In genomic region chr10:95841711-95842498, GRCh38 we compare ENCODE assay signal across 8 cellular contexts.
A peak's percentile ranks its signal among the peaks of the same experiment; 100 is the strongest.
DNase-seq lines count a peak whose midpoint lies in the region; ATAC-seq and TF ChIP-seq lines count a peak whose summit lies in the region.

No MANE protein-coding gene starts in this region.

- ATAC-seq in psoas muscle: peak in 1 of 4 donors; percentile 68

- no peak overlapping the region for H3K4me3 ChIP-seq in HEK293 (ENCODE audit: low read depth, low read length)
- no peak overlapping the region for H3K4me3 ChIP-seq in psoas muscle

- H3K9me3 Mint-ChIP-seq in glutamatergic neuron (ENCODE audit: unreplicated experiment): no peaks in the 10 kb centered on the region

- H3K36me3 ChIP-seq in HEK293 (ENCODE audit: control insufficient read depth in 2 of 2, insufficient read depth in 1 of 2, low read length in 2 of 2): no peaks in the 10 kb centered on the region
- H3K36me3 ChIP-seq in psoas muscle (ENCODE audit: insufficient read depth in 1 of 2, low read depth in 1 of 2): no peaks in the 10 kb centered on the region

- peak; percentile 19 for DNase-seq in activated CD8-positive, alpha-beta memory T cell treated with anti-CD3 and anti-CD28 coated beads, Interleukin-2, amount 50 U/mL, for 4 hours
- DNase-seq in activated CD8-positive, alpha-beta memory T cell treated with anti-CD3 and anti-CD28 coated beads, Interleukin-2, amount 50 U/mL, for 48 hours: no peak
- DNase-seq in NCI-H69 (lab: John Stamatoyannopoulos, UW) (peak; percentile 54), glutamatergic neuron (no peak), psoas muscle (no peak), ureter (ENCODE audit: low spot score) (no peak)
- DNase-seq in activated gamma-delta T cell treated with anti-CD3 and anti-CD28 coated beads, Interleukin-2, amount 50 U/mL, for 16 hours (ENCODE audit: low read depth): peak; percentile 4

- WGBS in psoas muscle, 3 donors: 32 to 38% (median 34%) methylated on average over 7 of the region's 7 CpGs

- POLR2A ChIA-PET in HEK293 (lab: Yijun Ruan, JAX): interaction anchor here (1.5 kb wide), 1 partner anchor 148 kb away, joined by 7 read pairs; the partner anchor contains the start of gene TCTN3

- H3K4me1 ChIP-seq in HEK293 (ENCODE audit: control insufficient read depth, insufficient read depth, low read length) (no peaks in the 10 kb centered on the region), psoas muscle (no peaks in the 10 kb centered on the region)

- no peak overlapping the region for H3K27ac Mint-ChIP-seq in glutamatergic neuron (ENCODE audit: unreplicated experiment)

- TF ChIP-seq CTCF in HEK293 (tag by site-specific recombination; IDR thresholded peaks at IDR 0.05) (no peak), glutamatergic neuron (IDR thresholded peaks at IDR 0.05; ENCODE audit: partially characterized antibody, unreplicated experiment) (peak; percentile 81), psoas muscle (IDR thresholded peaks at IDR 0.05) (peak; percentile 53)

- H3K27me3 ChIP-seq in psoas muscle (ENCODE audit: insufficient read depth in 3 of 3, low read length in 2 of 3): peaks cover 0 to 1% (median 0%) of the 10 kb centered on the region in 3 donors

- H3K27ac ChIP-seq in HEK293 (ENCODE audit: extremely low read depth, low read depth, low read length) (no peak overlapping the region), psoas muscle (no peak overlapping the region)

- intact Hi-C loops in psoas muscle (cut with DNase I): loop anchor here (2.0 to 10.0 kb wide), 2 partner anchors 147 kb away; partner anchors contain the start of gene TCTN3 (in 1 of the 2)

- CTCF ChIA-PET in HEK293 (lab: Yijun Ruan, JAX): interaction anchor here (0.6 to 14.8 kb wide), 37 partner anchors 7 to 940 kb away, joined by 3 to 220 read pairs (median 4); partner anchors contain the start of gene TCTN3

- H3K27me3 Mint-ChIP-seq in glutamatergic neuron (ENCODE audit: unreplicated experiment): no peaks in the 10 kb centered on the region

- H3K4me3 Mint-ChIP-seq in glutamatergic neuron (ENCODE audit: unreplicated experiment): no peak overlapping the region

- H3K36me3 Mint-ChIP-seq in glutamatergic neuron (ENCODE audit: unreplicated experiment): no peaks in the 10 kb centered on the region

- H3K4me1 Mint-ChIP-seq in glutamatergic neuron (ENCODE audit: low read depth, unreplicated experiment): no peaks in the 10 kb centered on the region

- H3K9me3 ChIP-seq in HEK293 (ENCODE audit: control insufficient read depth, insufficient read depth, low read depth, low read length) (no peaks in the 10 kb centered on the region), psoas muscle (no peaks in the 10 kb centered on the region)

TF ChIP-seq in HEK293, 187 proteins besides CTCF, POLR2A, EP300 and RAD21:
- TF ChIP-seq ZNF654 (tag by site-specific recombination; IDR thresholded peaks at IDR 0.05; ENCODE audit: low read depth): peak; percentile 75
- TF ChIP-seq ZNF776 (tag by site-specific recombination; IDR thresholded peaks at IDR 0.05; ENCODE audit: borderline replicate concordance): no peak
- TF ChIP-seq ZNF26 (tag by site-specific recombination; IDR thresholded peaks at IDR 0.05): no peak
- TF ChIP-seq ZNF394 (tag by site-specific recombination; IDR thresholded peaks at IDR 0.05; ENCODE audit: borderline replicate concordance): no peak
- TF ChIP-seq ZNF529 (tag by site-specific recombination; IDR thresholded peaks at IDR 0.05; ENCODE audit: insufficient replicate concordance): no peak
- no peak for TF ChIP-seq ZNF37A (tag by site-specific recombination; IDR thresholded peaks at IDR 0.05)
- TF ChIP-seq MYNN (tag by site-specific recombination; IDR thresholded peaks at IDR 0.05; ENCODE audit: borderline replicate concordance): no peak
- no peak for TF ChIP-seq HIC1 (tag by site-specific recombination; IDR thresholded peaks at IDR 0.05)
- no peak for TF ChIP-seq BCL11B (tag by site-specific recombination; IDR thresholded peaks at IDR 0.05; ENCODE audit: low read depth)
- TF ChIP-seq SP3 (tag by site-specific recombination; IDR thresholded peaks at IDR 0.05): no peak
- TF ChIP-seq ZNF302 (tag by site-specific recombination; IDR thresholded peaks at IDR 0.05; ENCODE audit: low read depth): no peak
- TF ChIP-seq ZNF266 (tag by site-specific recombination; IDR thresholded peaks at IDR 0.05; ENCODE audit: low read depth): no peak
- no peak for TF ChIP-seq ZNF274 (IDR thresholded peaks at IDR 0.05; ENCODE audit: low read length)
- no peak for TF ChIP-seq ZNF274 (tag by site-specific recombination; IDR thresholded peaks at IDR 0.05; ENCODE audit: borderline replicate concordance)
- TF ChIP-seq YY1 (tag by site-specific recombination; IDR thresholded peaks at IDR 0.05): no peak
- 0 out of 2 replicates have a peak, but pooled peaks have one; percentile 35 for TF ChIP-seq ZNF660 (tag by site-specific recombination; IDR thresholded peaks at IDR 0.05)

Comparison
In these comparisons a context has a peak if more than half of its experiments do, and no peak if none do; other contexts are left out.
1. DNase-seq: peak in activated CD8-positive, alpha-beta memory T cell treated with anti-CD3 and anti-CD28 coated beads, Interleukin-2, amount 50 U/mL, for 4 hours (single experiment), NCI-H69 (single experiment) and activated gamma-delta T cell treated with anti-CD3 and anti-CD28 coated beads, Interleukin-2, amount 50 U/mL, for 16 hours (single experiment); none in activated CD8-positive, alpha-beta memory T cell treated with anti-CD3 and anti-CD28 coated beads, Interleukin-2, amount 50 U/mL, for 48 hours (single experiment), glutamatergic neuron (single experiment), psoas muscle (0 of 2) and ureter (single experiment).